9 cellular contexts compared by ENCODE assay signal in genomic region chr6:130913119-130913518, GRCh38.
DNase-seq lines count a peak whose midpoint lies in the region; ATAC-seq, FAIRE-seq and TF ChIP-seq lines count a peak whose summit lies in the region.
"Had no signal": no experiment of that assay in that cellular context is flagged by ENCODE, and none has a peak within 500 bp of the region (broad histone marks: within the 10 kb centered on the region; RNA-seq: fewer than 3 reads in every experiment).

No MANE protein-coding gene starts in this region.

- TF ChIP-seq POLR2A in spleen (IDR thresholded peaks at IDR 0.05), result no peak

- H3K27ac Mint-ChIP-seq in CD8-positive, alpha-beta T cell, result no peak overlapping the region
- H3K27ac Mint-ChIP-seq in activated T-helper 1 cell treated with anti-CD3 and anti-CD28 coated beads, Interleukin-12 subunit alpha, Interleukin-12 subunit beta, Interleukin-2, Interleukin-4 antibody, amounts not matched to agents 30 ng/mL and 10 ng/mL and 1 ng/mL, durations not matched to agents 14 hours and 24 hours and 36 hours, result no peak overlapping the region

- no peak overlapping the region for H3K4me3 ChIP-seq in CD8-positive, alpha-beta T cell (ENCODE audit: low read depth, low read length)
- H3K4me3 ChIP-seq in spleen, result no peak overlapping the region

- no peaks in the 10 kb centered on the region for H3K27me3 ChIP-seq in CD8-positive, alpha-beta T cell (ENCODE audit: insufficient read depth, low read length)
- H3K27me3 ChIP-seq in spleen (replicated peaks in 1 of 7), result no peaks in the 10 kb centered on the region

- 54 to 66% (median 56%) methylated on average over 4 of the region's 4 CpGs for WGBS in spleen, 5 donors

- no peak for FAIRE-seq in HTR-8/SVneo (lab: Jason Lieb, UNC)

- H3K9me3 ChIP-seq in CD8-positive, alpha-beta T cell (ENCODE audit: low read length), result no peaks in the 10 kb centered on the region
- peaks cover 0 to 20% (median 0%) of the 10 kb centered on the region in 8 donors for H3K9me3 ChIP-seq in spleen

- H3K9me3 Mint-ChIP-seq in CD8-positive, alpha-beta T cell, result peaks cover 4% of the 10 kb centered on the region
- H3K9me3 Mint-ChIP-seq in activated T-helper 1 cell treated with anti-CD3 and anti-CD28 coated beads, Interleukin-12 subunit alpha, Interleukin-12 subunit beta, Interleukin-2, Interleukin-4 antibody, amounts not matched to agents 30 ng/mL and 10 ng/mL and 1 ng/mL, durations not matched to agents 14 hours and 24 hours and 36 hours, result no peaks in the 10 kb centered on the region

- H3K4me3 Mint-ChIP-seq in CD8-positive, alpha-beta T cell, result no peak overlapping the region
- no peak overlapping the region for H3K4me3 Mint-ChIP-seq in activated T-helper 1 cell treated with anti-CD3 and anti-CD28 coated beads, Interleukin-12 subunit alpha, Interleukin-12 subunit beta, Interleukin-2, Interleukin-4 antibody, amounts not matched to agents 30 ng/mL and 10 ng/mL and 1 ng/mL, durations not matched to agents 14 hours and 24 hours and 36 hours

- peaks cover 2% of the 10 kb centered on the region for H3K36me3 Mint-ChIP-seq in CD8-positive, alpha-beta T cell
- H3K36me3 Mint-ChIP-seq in activated T-helper 1 cell treated with anti-CD3 and anti-CD28 coated beads, Interleukin-12 subunit alpha, Interleukin-12 subunit beta, Interleukin-2, Interleukin-4 antibody, amounts not matched to agents 30 ng/mL and 10 ng/mL and 1 ng/mL, durations not matched to agents 14 hours and 24 hours and 36 hours (ENCODE audit: low read depth), result no peaks in the 10 kb centered on the region

- CTCF ChIA-PET in CD8-positive, alpha-beta T cell (lab: Charles Lee), result no interaction called here

- TF ChIP-seq CTCF in CD8-positive, alpha-beta T cell (IDR thresholded peaks at IDR 0.05), result no peak
- TF ChIP-seq CTCF in omental fat pad (IDR thresholded peaks at IDR 0.05), result no peak
- TF ChIP-seq CTCF in spleen (IDR thresholded peaks at IDR 0.05 in 8 of 11, conservative IDR thresholded peaks at IDR 0.05 in 3 of 11), result no peak

- ATAC-seq in CD8-positive, alpha-beta T cell, result peak; percentile 69
- peak; percentile 74 for ATAC-seq in GM19397 (IDR thresholded peaks at IDR 0.05; ENCODE audit: unreplicated experiment)
- ATAC-seq in HG03139 (IDR thresholded peaks at IDR 0.05; ENCODE audit: unreplicated experiment), result peak; percentile 80
- ATAC-seq in omental fat pad (ENCODE audit: low FRiP score), result no peak
- no peak for ATAC-seq in GM19324 (IDR thresholded peaks at IDR 0.05; ENCODE audit: low FRiP score, unreplicated experiment)

- H3K36me3 ChIP-seq in CD8-positive, alpha-beta T cell (ENCODE audit: insufficient read depth, low read length), result no peaks in the 10 kb centered on the region
- H3K36me3 ChIP-seq in spleen, result peaks cover 0 to 6% (median 0%) of the 10 kb centered on the region in 6 donors

- H3K27me3 Mint-ChIP-seq in CD8-positive, alpha-beta T cell (ENCODE audit: low read depth), result no peaks in the 10 kb centered on the region
- peaks cover 15% of the 10 kb centered on the region for H3K27me3 Mint-ChIP-seq in activated T-helper 1 cell treated with anti-CD3 and anti-CD28 coated beads, Interleukin-12 subunit alpha, Interleukin-12 subunit beta, Interleukin-2, Interleukin-4 antibody, amounts not matched to agents 30 ng/mL and 10 ng/mL and 1 ng/mL, durations not matched to agents 14 hours and 24 hours and 36 hours (ENCODE audit: insufficient read depth)

- peaks cover 7% of the 10 kb centered on the region for H3K4me1 Mint-ChIP-seq in CD8-positive, alpha-beta T cell (ENCODE audit: low read depth)
- H3K4me1 Mint-ChIP-seq in activated T-helper 1 cell treated with anti-CD3 and anti-CD28 coated beads, Interleukin-12 subunit alpha, Interleukin-12 subunit beta, Interleukin-2, Interleukin-4 antibody, amounts not matched to agents 30 ng/mL and 10 ng/mL and 1 ng/mL, durations not matched to agents 14 hours and 24 hours and 36 hours (ENCODE audit: low read depth), result peaks cover 10% of the 10 kb centered on the region

- DNase-seq in CD8-positive, alpha-beta T cell, result peak in 1 of 7 experiments; percentile 29
- DNase-seq in activated T-helper 1 cell treated with anti-CD3 and anti-CD28 coated beads, Interleukin-12 subunit alpha, Interleukin-12 subunit beta, Interleukin-2, Interleukin-4 antibody, amounts not matched to agents 30 ng/mL and 10 ng/mL and 1 ng/mL, durations not matched to agents 14 hours and 24 hours and 36 hours (ENCODE audit: low spot score), result peak; percentile 1
- DNase-seq in omental fat pad (ENCODE audit: low spot score), result no peak
- DNase-seq in HTR-8/SVneo (ENCODE audit: insufficient read length, low spot score), result no peak
- DNase-seq in spleen, result no peak
- DNase-seq: activated effector memory CD4-positive, alpha-beta T cell treated with anti-CD3 and anti-CD28 coated beads, Interleukin-2, amount 50 U/mL, for 16 hours had no signal

- no peak overlapping the region for H3K27ac ChIP-seq in CD8-positive, alpha-beta T cell (ENCODE audit: low read depth, low read length)
- no peak overlapping the region for H3K27ac ChIP-seq in spleen

- intact Hi-C loops in CD8-positive, alpha-beta T cell (cut with DNase I, micrococcal nuclease), result no loop called here
- intact Hi-C loops in activated T-helper 1 cell treated with anti-CD3 and anti-CD28 coated beads, Interleukin-12 subunit alpha, Interleukin-12 subunit beta, Interleukin-2, Interleukin-4 antibody, amounts not matched to agents 30 ng/mL and 10 ng/mL and 1 ng/mL, durations not matched to agents 14 hours and 24 hours and 36 hours (cut with micrococcal nuclease), result no loop called here
- intact Hi-C loops in spleen (cut with DNase I; ENCODE audit: low total_unique reads), result no loop called here

- POLR2A ChIA-PET in CD8-positive, alpha-beta T cell (lab: Charles Lee), result no interaction called here

- peaks cover 5% of the 10 kb centered on the region for H3K4me1 ChIP-seq in CD8-positive, alpha-beta T cell (ENCODE audit: insufficient read depth, low read length)
- H3K4me1 ChIP-seq in spleen, result peaks cover 0 to 13% (median 3%) of the 10 kb centered on the region in 6 donors

Comparison
In these comparisons a context has a peak if more than half of its experiments do, and no peak if none do; other contexts are left out.
1. ATAC-seq: peak in CD8-positive, alpha-beta T cell (single experiment), GM19397 (single experiment) and HG03139 (single experiment); none in omental fat pad (single experiment) and GM19324 (single experiment).